14 cellular contexts compared by ENCODE assay signal in genomic region chr5:141493500-141494422, GRCh38. TPM values are rescaled to one million over a fixed set of nuclear protein-coding genes. Genes with fewer than 3 reads are reported as not detected.
DNase-seq lines count a peak whose midpoint lies in the region; ATAC-seq and TF ChIP-seq lines count a peak whose summit lies in the region.
"Had no signal": no experiment of that assay in that cellular context is flagged by ENCODE, and none has a peak within 500 bp of the region (broad histone marks: within the 10 kb centered on the region; RNA-seq: fewer than 3 reads in every experiment).

No MANE protein-coding gene starts in this region.

- intact Hi-C loops in Right ventricle myocardium inferior (cut with DNase I), result no loop called here
- intact Hi-C loops in cardiac septum (cut with DNase I), result no loop called here
- intact Hi-C loops in vagina (cut with DNase I), result no loop called here

- H3K27ac Mint-ChIP-seq in mesothelial cell of epicardium, result peak overlapping the region; percentile 34

- H3K27ac ChIP-seq in vagina, result peak overlapping the region; percentile 60

- TF ChIP-seq POLR2A in vagina (IDR thresholded peaks at IDR 0.05) (no peak), GM18505 (IDR thresholded peaks at IDR 0.05; ENCODE audit: borderline replicate concordance, extremely low read depth, insufficient read depth, insufficient read length) (no peak)

- ATAC-seq in Right ventricle myocardium inferior (peak; percentile 67), GM18505 (IDR thresholded peaks at IDR 0.05; ENCODE audit: unreplicated experiment) (no peak)

- no peaks in the 10 kb centered on the region for H3K9me3 Mint-ChIP-seq in mesothelial cell of epicardium
- H3K9me3 Mint-ChIP-seq: central memory CD8-positive, alpha-beta T cell had no signal

- H3K27me3 ChIP-seq in vagina, result no peaks in the 10 kb centered on the region

- H3K36me3 Mint-ChIP-seq in mesothelial cell of epicardium, result peaks cover 29% of the 10 kb centered on the region

- peaks cover 25% of the 10 kb centered on the region for H3K4me1 Mint-ChIP-seq in mesothelial cell of epicardium

- peaks cover 55% of the 10 kb centered on the region for H3K4me1 ChIP-seq in vagina

- peaks cover 0 to 3% of the 10 kb centered on the region in 2 donors for H3K36me3 ChIP-seq in vagina

- peak overlapping the region in 1 of 2 donors; percentile 27 for H3K4me3 ChIP-seq in vagina

- no peaks in the 10 kb centered on the region for H3K27me3 Mint-ChIP-seq in mesothelial cell of epicardium (ENCODE audit: low read depth)

- no peaks in the 10 kb centered on the region for H3K9me3 ChIP-seq in vagina

- TF ChIP-seq CTCF in mesothelial cell of epicardium (IDR thresholded peaks at IDR 0.05; ENCODE audit: unreplicated experiment) (no peak), vagina (IDR thresholded peaks at IDR 0.05) (no peak)

- DNase-seq in Right ventricle myocardium inferior (ENCODE audit: missing footprints) (no peak), cardiac septum (ENCODE audit: low spot score) (no peak), epidermal melanocyte (ENCODE audit: insufficient read length, low spot score) (peak; percentile 81), mesothelial cell of epicardium (ENCODE audit: low spot score in 2 of 2, unreplicated experiment in 2 of 2) (no peak), vagina (ENCODE audit: extremely low spot score in 2 of 2) (peak in 1 of 2 donors; percentile 84), SIG-M5 treated with dmso at 0.1 percent for 504 hours (lab: John Stamatoyannopoulos, UW; ENCODE audit: unreplicated experiment) (no peak)
- no peak for DNase-seq in activated naive CD4-positive, alpha-beta T cell (lab: John Stamatoyannopoulos, UW)
- DNase-seq: 8988T; activated CD8-positive, alpha-beta memory T cell treated with anti-CD3 and anti-CD28 coated beads, Interleukin-2, amount 50 U/mL, for 48 hours; NCI-H1048; NCI-H82 had no signal

- no peak overlapping the region for H3K4me3 Mint-ChIP-seq in mesothelial cell of epicardium

RNA-seq across cellular contexts. Expression of gene PCDHGC5, which starts 4.9 kb away (rescaled TPM):
- total RNA-seq in Right ventricle myocardium inferior (2.4 TPM), cardiac septum (6.1 TPM), mesothelial cell of epicardium (2.6 to 3.5 TPM (median 3.5 TPM) in 3 replicates), vagina (3.4 TPM)
- total RNA-seq: T-helper 2 cell treated with Interferon-gamma antibody and Interleukin-4, amounts not matched to agents 100 ng/mL and 5 ng/mL, for 36 hours had no signal

RNA-seq across cellular contexts. Expression of gene PCDHGC4, which starts 8.9 kb away (rescaled TPM):
- 2.4 TPM for total RNA-seq in Right ventricle myocardium inferior
- total RNA-seq in cardiac septum, result 5.8 TPM
- total RNA-seq in mesothelial cell of epicardium, result 5.2 to 6.2 TPM (median 5.2 TPM) in 3 replicates
- total RNA-seq in vagina, result 4.9 TPM

RNA-seq across cellular contexts. Expression of gene PCDHGC3, which starts 18.0 kb away (rescaled TPM):
- total RNA-seq in Right ventricle myocardium inferior, result 22.5 TPM
- total RNA-seq in cardiac septum, result 16.9 TPM
- total RNA-seq in mesothelial cell of epicardium, result 80.2 to 82.9 TPM (median 80.6 TPM) in 3 replicates
- 78.3 TPM for total RNA-seq in vagina
